Comparison of ENCODE assay signal across 1 cellular context in the genomic region with DNA sequence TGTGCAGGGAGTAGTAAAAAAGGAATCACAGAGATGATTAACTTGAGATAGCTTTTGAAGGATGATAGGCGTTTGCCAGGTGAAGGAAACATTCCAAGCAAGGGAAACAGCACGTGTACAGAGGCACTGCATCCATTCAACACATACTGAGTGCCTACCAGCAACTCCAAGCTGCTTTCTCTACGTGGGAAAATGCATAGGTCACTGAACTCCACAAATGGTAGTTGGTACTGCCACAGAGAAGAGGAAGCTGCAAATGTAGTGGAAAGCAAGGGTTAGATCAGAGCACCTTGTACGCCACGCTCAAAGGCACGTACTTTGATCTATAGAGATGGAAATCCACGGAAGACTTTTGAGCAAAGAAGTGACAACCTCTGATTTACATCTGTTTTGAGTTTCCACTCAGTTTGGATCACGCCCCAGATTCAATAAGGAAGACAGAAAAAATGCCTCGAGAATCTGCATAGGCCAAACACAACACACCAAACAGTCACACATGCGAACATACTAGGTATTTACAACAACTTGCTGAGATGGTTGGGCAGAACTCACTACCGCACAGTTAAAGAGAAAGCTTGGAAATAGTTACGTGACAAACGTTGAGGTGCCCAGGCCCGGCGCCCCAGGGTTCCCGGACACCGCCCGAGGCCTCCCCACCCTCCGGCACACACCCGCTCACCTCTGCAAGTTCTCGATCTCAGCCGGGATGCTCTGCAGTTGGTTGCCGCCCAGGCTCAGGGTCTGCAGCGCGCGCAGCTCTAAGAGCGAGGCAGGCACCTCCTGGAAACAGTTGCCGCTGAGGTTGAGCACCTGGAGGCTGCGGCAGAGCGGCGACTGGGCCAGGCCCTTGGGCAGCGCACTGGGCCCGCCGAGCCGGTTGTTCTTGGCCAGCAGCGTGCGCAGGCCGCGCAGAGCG.
TF ChIP-seq lines count a peak whose summit lies in the region.

No MANE protein-coding gene starts in this region.

TF ChIP-seq in HepG2, 621 proteins besides CTCF, POLR2A, EP300 and RAD21 (continued from another document):
- TF ChIP-seq EED (CRISPR knock-in tag; IDR thresholded peaks at IDR 0.05) (0 out of 2 replicates have a peak, but pooled peaks have one; percentile 3), SOX6 (IDR thresholded peaks at IDR 0.05) (no peak), SOX6 (CRISPR knock-in tag; IDR thresholded peaks at IDR 0.05) (no peak), ZNF530 (CRISPR knock-in tag; IDR thresholded peaks at IDR 0.05; ENCODE audit: low read depth) (no peak), SRSF1 (optimal IDR thresholded peaks at IDR 0.05; ENCODE audit: low read depth, low read length) (peak; percentile 2)
- TF ChIP-seq, protein P1, sequence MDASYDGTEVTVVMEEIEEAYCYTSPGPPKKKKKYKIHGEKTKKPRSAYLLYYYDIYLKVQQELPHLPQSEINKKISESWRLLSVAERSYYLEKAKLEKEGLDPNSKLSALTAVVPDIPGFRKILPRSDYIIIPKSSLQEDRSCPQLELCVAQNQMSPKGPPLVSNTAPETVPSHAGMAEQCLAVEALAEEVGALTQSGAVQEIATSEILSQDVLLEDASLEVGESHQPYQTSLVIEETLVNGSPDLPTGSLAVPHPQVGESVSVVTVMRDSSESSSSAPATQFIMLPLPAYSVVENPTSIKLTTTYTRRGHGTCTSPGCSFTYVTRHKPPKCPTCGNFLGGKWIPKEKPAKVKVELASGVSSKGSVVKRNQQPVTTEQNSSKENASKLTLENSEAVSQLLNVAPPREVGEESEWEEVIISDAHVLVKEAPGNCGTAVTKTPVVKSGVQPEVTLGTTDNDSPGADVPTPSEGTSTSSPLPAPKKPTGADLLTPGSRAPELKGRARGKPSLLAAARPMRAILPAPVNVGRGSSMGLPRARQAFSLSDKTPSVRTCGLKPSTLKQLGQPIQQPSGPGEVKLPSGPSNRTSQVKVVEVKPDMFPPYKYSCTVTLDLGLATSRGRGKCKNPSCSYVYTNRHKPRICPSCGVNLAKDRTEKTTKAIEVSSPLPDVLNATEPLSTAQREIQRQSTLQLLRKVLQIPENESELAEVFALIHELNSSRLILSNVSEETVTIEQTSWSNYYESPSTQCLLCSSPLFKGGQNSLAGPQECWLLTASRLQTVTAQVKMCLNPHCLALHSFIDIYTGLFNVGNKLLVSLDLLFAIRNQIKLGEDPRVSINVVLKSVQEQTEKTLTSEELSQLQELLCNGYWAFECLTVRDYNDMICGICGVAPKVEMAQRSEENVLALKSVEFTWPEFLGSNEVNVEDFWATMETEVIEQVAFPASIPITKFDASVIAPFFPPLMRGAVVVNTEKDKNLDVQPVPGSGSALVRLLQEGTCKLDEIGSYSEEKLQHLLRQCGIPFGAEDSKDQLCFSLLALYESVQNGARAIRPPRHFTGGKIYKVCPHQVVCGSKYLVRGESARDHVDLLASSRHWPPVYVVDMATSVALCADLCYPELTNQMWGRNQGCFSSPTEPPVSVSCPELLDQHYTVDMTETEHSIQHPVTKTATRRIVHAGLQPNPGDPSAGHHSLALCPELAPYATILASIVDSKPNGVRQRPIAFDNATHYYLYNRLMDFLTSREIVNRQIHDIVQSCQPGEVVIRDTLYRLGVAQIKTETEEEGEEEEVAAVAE (CRISPR knock-in tag; IDR thresholded peaks at IDR 0.05; ENCODE audit: borderline replicate concordance) = no peak
- TF ChIP-seq, protein P2, sequence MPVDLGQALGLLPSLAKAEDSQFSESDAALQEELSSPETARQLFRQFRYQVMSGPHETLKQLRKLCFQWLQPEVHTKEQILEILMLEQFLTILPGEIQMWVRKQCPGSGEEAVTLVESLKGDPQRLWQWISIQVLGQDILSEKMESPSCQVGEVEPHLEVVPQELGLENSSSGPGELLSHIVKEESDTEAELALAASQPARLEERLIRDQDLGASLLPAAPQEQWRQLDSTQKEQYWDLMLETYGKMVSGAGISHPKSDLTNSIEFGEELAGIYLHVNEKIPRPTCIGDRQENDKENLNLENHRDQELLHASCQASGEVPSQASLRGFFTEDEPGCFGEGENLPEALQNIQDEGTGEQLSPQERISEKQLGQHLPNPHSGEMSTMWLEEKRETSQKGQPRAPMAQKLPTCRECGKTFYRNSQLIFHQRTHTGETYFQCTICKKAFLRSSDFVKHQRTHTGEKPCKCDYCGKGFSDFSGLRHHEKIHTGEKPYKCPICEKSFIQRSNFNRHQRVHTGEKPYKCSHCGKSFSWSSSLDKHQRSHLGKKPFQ (CRISPR knock-in tag; IDR thresholded peaks at IDR 0.05; ENCODE audit: insufficient replicate concordance) = no peak
